ENCODE assay signal across 2 cellular contexts in the genomic region with DNA sequence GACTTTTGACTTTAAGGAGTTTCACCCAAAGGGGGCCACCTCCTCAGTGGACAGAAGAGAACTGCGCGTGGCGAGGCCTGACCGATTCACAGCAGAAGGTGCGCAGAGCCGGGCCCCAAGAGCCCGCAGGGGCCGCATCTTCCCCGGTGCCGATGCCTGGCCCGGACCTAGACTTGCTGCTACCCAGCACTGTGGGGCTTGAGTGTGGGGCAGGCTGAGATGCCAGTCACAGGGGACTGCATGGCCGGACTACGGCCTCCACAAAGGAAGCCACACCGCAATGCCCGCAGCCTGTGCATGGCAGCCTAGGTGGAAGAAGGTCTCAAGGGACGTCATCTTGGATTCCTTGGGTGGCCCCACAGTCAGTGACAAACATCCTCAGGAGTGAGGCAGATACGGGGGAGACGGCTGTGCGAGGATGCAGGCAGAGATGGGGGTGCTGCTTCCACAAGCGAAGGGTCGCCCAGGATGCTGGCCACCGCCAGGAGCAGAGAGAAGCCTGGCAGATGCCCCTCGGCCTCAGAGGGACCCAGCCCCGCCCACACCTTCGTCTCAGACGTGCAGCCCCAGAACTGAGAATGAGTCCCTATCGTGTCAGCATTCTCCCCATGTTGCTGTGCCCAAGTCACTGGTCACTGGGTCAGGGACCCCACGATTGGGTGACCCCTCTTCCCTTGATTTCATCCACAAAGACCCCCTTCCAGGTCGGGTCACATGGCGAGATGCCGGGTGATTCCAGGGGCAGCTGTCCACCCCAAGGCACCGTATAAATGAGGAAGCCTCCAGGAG.
TF ChIP-seq lines count a peak whose summit lies in the region.

No MANE protein-coding gene starts in this region.

TF ChIP-seq in SK-N-SH, 30 proteins besides CTCF, POLR2A, EP300 and RAD21:
- TF ChIP-seq CHD2 (IDR thresholded peaks at IDR 0.05; ENCODE audit: low read length, partially characterized antibody) (no peak), FOXJ3 (CRISPR knock-in tag; IDR thresholded peaks at IDR 0.05) (no peak), MXI1 (IDR thresholded peaks at IDR 0.05; ENCODE audit: low read depth, low read length) (no peak), FOSL2 (IDR thresholded peaks at IDR 0.05; ENCODE audit: borderline replicate concordance, low read depth) (no peak), MEF2A (IDR thresholded peaks at IDR 0.05; ENCODE audit: borderline replicate concordance, low read depth) (no peak), ELF1 (IDR thresholded peaks at IDR 0.05) (no peak), TCF12 (IDR thresholded peaks at IDR 0.05) (no peak), YY1 (IDR thresholded peaks at IDR 0.05; ENCODE audit: low read depth) (no peak)
- TF ChIP-seq, protein P1, sequence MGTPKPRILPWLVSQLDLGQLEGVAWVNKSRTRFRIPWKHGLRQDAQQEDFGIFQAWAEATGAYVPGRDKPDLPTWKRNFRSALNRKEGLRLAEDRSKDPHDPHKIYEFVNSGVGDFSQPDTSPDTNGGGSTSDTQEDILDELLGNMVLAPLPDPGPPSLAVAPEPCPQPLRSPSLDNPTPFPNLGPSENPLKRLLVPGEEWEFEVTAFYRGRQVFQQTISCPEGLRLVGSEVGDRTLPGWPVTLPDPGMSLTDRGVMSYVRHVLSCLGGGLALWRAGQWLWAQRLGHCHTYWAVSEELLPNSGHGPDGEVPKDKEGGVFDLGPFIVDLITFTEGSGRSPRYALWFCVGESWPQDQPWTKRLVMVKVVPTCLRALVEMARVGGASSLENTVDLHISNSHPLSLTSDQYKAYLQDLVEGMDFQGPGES (IDR thresholded peaks at IDR 0.05; ENCODE audit: low read depth, low read length) = no peak

TF ChIP-seq in SK-N-SH treated with all-trans-retinoic acid at 6 μM for 48 hours, 23 proteins besides CTCF, POLR2A, EP300 and RAD21:
- TF ChIP-seq BACH2 (CRISPR knock-in tag; IDR thresholded peaks at IDR 0.05; ENCODE audit: borderline replicate concordance) (no peak), ZFP30 (CRISPR knock-in tag; IDR thresholded peaks at IDR 0.05) (no peak), SNAI2 (CRISPR knock-in tag; IDR thresholded peaks at IDR 0.05) (no peak), GLIS3 (CRISPR knock-in tag; IDR thresholded peaks at IDR 0.05) (no peak), ESRRG (CRISPR knock-in tag; IDR thresholded peaks at IDR 0.05) (no peak), ZNF8 (CRISPR knock-in tag; IDR thresholded peaks at IDR 0.05) (no peak), ZNF565 (CRISPR knock-in tag; conservative IDR thresholded peaks at IDR 0.05; ENCODE audit: low read depth) (no peak), ZNF70 (CRISPR knock-in tag; IDR thresholded peaks at IDR 0.05) (no peak), PPARA (CRISPR knock-in tag; IDR thresholded peaks at IDR 0.05; ENCODE audit: borderline replicate concordance) (no peak), RARB (CRISPR knock-in tag; IDR thresholded peaks at IDR 0.05) (no peak), CSDC2 (CRISPR knock-in tag; IDR thresholded peaks at IDR 0.05) (no peak), ARNTL (CRISPR knock-in tag; IDR thresholded peaks at IDR 0.05; ENCODE audit: borderline replicate concordance, low read depth) (no peak), ZFP3 (CRISPR knock-in tag; IDR thresholded peaks at IDR 0.05) (no peak), OSR1 (CRISPR knock-in tag; IDR thresholded peaks at IDR 0.05) (no peak)
- TF ChIP-seq, protein P2, sequence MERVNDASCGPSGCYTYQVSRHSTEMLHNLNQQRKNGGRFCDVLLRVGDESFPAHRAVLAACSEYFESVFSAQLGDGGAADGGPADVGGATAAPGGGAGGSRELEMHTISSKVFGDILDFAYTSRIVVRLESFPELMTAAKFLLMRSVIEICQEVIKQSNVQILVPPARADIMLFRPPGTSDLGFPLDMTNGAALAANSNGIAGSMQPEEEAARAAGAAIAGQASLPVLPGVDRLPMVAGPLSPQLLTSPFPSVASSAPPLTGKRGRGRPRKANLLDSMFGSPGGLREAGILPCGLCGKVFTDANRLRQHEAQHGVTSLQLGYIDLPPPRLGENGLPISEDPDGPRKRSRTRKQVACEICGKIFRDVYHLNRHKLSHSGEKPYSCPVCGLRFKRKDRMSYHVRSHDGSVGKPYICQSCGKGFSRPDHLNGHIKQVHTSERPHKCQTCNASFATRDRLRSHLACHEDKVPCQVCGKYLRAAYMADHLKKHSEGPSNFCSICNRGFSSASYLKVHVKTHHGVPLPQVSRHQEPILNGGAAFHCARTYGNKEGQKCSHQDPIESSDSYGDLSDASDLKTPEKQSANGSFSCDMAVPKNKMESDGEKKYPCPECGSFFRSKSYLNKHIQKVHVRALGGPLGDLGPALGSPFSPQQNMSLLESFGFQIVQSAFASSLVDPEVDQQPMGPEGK (CRISPR knock-in tag; IDR thresholded peaks at IDR 0.05; ENCODE audit: borderline replicate concordance) = no peak
- TF ChIP-seq, protein P3, sequence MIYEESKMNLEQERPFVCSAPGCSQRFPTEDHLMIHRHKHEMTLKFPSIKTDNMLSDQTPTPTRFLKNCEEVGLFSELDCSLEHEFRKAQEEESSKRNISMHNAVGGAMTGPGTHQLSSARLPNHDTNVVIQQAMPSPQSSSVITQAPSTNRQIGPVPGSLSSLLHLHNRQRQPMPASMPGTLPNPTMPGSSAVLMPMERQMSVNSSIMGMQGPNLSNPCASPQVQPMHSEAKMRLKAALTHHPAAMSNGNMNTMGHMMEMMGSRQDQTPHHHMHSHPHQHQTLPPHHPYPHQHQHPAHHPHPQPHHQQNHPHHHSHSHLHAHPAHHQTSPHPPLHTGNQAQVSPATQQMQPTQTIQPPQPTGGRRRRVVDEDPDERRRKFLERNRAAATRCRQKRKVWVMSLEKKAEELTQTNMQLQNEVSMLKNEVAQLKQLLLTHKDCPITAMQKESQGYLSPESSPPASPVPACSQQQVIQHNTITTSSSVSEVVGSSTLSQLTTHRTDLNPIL (CRISPR knock-in tag; IDR thresholded peaks at IDR 0.05; ENCODE audit: low read depth) = no peak
- TF ChIP-seq, protein P4, sequence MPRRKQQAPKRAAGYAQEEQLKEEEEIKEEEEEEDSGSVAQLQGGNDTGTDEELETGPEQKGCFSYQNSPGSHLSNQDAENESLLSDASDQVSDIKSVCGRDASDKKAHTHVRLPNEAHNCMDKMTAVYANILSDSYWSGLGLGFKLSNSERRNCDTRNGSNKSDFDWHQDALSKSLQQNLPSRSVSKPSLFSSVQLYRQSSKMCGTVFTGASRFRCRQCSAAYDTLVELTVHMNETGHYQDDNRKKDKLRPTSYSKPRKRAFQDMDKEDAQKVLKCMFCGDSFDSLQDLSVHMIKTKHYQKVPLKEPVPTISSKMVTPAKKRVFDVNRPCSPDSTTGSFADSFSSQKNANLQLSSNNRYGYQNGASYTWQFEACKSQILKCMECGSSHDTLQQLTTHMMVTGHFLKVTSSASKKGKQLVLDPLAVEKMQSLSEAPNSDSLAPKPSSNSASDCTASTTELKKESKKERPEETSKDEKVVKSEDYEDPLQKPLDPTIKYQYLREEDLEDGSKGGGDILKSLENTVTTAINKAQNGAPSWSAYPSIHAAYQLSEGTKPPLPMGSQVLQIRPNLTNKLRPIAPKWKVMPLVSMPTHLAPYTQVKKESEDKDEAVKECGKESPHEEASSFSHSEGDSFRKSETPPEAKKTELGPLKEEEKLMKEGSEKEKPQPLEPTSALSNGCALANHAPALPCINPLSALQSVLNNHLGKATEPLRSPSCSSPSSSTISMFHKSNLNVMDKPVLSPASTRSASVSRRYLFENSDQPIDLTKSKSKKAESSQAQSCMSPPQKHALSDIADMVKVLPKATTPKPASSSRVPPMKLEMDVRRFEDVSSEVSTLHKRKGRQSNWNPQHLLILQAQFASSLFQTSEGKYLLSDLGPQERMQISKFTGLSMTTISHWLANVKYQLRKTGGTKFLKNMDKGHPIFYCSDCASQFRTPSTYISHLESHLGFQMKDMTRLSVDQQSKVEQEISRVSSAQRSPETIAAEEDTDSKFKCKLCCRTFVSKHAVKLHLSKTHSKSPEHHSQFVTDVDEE (CRISPR knock-in tag; IDR thresholded peaks at IDR 0.05) = no peak
- TF ChIP-seq, protein P5, sequence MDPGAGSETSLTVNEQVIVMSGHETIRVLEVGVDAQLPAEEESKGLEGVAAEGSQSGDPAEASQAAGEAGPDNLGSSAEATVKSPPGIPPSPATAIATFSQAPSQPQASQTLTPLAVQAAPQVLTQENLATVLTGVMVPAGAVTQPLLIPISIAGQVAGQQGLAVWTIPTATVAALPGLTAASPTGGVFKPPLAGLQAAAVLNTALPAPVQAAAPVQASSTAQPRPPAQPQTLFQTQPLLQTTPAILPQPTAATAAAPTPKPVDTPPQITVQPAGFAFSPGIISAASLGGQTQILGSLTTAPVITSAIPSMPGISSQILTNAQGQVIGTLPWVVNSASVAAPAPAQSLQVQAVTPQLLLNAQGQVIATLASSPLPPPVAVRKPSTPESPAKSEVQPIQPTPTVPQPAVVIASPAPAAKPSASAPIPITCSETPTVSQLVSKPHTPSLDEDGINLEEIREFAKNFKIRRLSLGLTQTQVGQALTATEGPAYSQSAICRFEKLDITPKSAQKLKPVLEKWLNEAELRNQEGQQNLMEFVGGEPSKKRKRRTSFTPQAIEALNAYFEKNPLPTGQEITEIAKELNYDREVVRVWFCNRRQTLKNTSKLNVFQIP (CRISPR knock-in tag; IDR thresholded peaks at IDR 0.05; ENCODE audit: borderline replicate concordance, low read depth) = no peak
- TF ChIP-seq, protein P6, sequence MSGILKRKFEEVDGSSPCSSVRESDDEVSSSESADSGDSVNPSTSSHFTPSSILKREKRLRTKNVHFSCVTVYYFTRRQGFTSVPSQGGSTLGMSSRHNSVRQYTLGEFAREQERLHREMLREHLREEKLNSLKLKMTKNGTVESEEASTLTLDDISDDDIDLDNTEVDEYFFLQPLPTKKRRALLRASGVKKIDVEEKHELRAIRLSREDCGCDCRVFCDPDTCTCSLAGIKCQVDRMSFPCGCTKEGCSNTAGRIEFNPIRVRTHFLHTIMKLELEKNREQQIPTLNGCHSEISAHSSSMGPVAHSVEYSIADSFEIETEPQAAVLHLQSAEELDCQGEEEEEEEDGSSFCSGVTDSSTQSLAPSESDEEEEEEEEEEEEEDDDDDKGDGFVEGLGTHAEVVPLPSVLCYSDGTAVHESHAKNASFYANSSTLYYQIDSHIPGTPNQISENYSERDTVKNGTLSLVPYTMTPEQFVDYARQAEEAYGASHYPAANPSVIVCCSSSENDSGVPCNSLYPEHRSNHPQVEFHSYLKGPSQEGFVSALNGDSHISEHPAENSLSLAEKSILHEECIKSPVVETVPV (CRISPR knock-in tag; IDR thresholded peaks at IDR 0.05) = no peak
